ENCODE assay signal across 11 cellular contexts in the genomic region with DNA sequence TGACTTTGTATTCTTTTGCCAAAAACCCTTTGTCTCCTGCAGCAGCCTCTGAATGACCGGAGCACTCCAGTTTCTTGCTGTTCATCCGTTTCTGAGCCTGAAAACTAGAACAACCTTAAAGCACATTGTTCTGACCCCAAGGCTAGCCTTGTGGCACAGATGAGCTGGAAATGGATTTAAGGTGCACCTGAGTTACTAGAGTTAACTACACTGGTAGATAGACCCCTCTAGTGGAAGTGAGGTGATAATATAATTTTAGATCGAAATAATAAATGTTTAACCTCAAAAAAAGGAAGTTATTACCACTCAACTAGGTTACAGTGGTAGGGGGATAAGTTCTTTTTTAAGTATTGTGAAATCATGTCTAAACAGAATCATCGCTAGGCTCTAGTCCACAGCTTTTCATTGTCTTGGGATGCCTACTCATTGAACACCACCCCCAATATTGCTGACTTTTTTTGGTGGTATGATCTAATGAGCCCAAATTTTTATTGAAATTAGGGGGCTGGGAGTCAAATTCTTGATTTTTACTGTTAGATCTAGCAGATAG. TPM values are rescaled to one million over a fixed set of nuclear protein-coding genes. Genes with fewer than 3 reads are reported as not detected.
DNase-seq lines count a peak whose midpoint lies in the region; ATAC-seq, FAIRE-seq and TF ChIP-seq lines count a peak whose summit lies in the region.
"Had no signal": no experiment of that assay in that cellular context is flagged by ENCODE, and none has a peak within 500 bp of the region (broad histone marks: within the 10 kb centered on the region; RNA-seq: fewer than 3 reads in every experiment).

No MANE protein-coding gene starts in this region.

- H3K79me2 ChIP-seq in HepG2 (ENCODE audit: insufficient read depth, low read length): peaks cover 51% of the 10 kb centered on the region
- peaks cover 12% of the 10 kb centered on the region for H3K79me2 ChIP-seq in trophoblast cell (ENCODE audit: control insufficient read depth, insufficient read depth, low read length, poor library complexity)

- H3K4me1 ChIP-seq in cardiac muscle cell (ENCODE audit: low read depth) (peaks cover 26% of the 10 kb centered on the region), breast epithelium (no peaks in the 10 kb centered on the region), HepG2 (ENCODE audit: insufficient read depth, low read length) (peaks cover 37% of the 10 kb centered on the region), upper lobe of right lung (no peaks in the 10 kb centered on the region), trophoblast cell (ENCODE audit: control insufficient read depth in 1 of 2, insufficient read depth in 2 of 2, low read length in 2 of 2) (peaks cover 3 to 7% of the 10 kb centered on the region in 2 experiments)

- no peaks in the 10 kb centered on the region for H3K27me3 ChIP-seq in cardiac muscle cell
- H3K27me3 ChIP-seq in breast epithelium: peaks cover 0 to 55% of the 10 kb centered on the region in 2 donors
- H3K27me3 ChIP-seq in HepG2 (ENCODE audit: control insufficient read depth in 1 of 2, insufficient read depth in 2 of 2, low read length in 2 of 2): no peaks in the 10 kb centered on the region; a peak in 1 of 5 replicates
- no peaks in the 10 kb centered on the region for H3K27me3 ChIP-seq in upper lobe of right lung
- no peaks in the 10 kb centered on the region for H3K27me3 ChIP-seq in trophoblast cell (ENCODE audit: insufficient read depth, low read length)

- no peak overlapping the region for H4K12ac ChIP-seq in trophoblast cell (ENCODE audit: low read depth, low read length)

- H3K23ac ChIP-seq in trophoblast cell (ENCODE audit: low read length): no peak overlapping the region

- H3K4me3 ChIP-seq in cardiac muscle cell: peak overlapping the region; percentile 89
- H3K4me3 ChIP-seq in breast epithelium: no peak overlapping the region
- 0 out of 6 replicates have a peak overlapping the region, but pooled peaks of 1 of the 3 experiments have one; percentile 1 for H3K4me3 ChIP-seq in HepG2 (replicated peaks in 1 of 3; ENCODE audit: insufficient read depth in 1 of 3, low read depth in 2 of 3, low read length in 3 of 3)
- peak overlapping the region; percentile 60 for H3K4me3 ChIP-seq in upper lobe of right lung
- H3K4me3 ChIP-seq in trophoblast cell (ENCODE audit: low read depth, low read length): no peak overlapping the region

- TF ChIP-seq EP300 in HepG2 (IDR thresholded peaks at IDR 0.05; ENCODE audit: low read depth in 2 of 2, low read length in 2 of 2) (no peak), HepG2 (CRISPR knock-in tag; IDR thresholded peaks at IDR 0.05; ENCODE audit: borderline replicate concordance) (no peak)

- H2BK120ac ChIP-seq in trophoblast cell (ENCODE audit: insufficient read depth, low read length, poor library complexity): no peak overlapping the region

- CTCF ChIA-PET in HepG2 (lab: Yijun Ruan, JAX; ENCODE audit: low intra/inter-chr PET ratio, low total read pairs): no interaction called here

- no peak overlapping the region for H3K9ac ChIP-seq in HepG2 (ENCODE audit: insufficient read depth, low read depth, low read length)
- H3K9ac ChIP-seq in trophoblast cell (ENCODE audit: low read length): no peak overlapping the region

- TF ChIP-seq POLR2A in breast epithelium (IDR thresholded peaks at IDR 0.05) (no peak), HepG2 (IDR thresholded peaks at IDR 0.05; ENCODE audit: insufficient read depth in 1 of 2, low read depth in 2 of 2, low read length in 2 of 2) (no peak)

- no peak overlapping the region for H3K14ac ChIP-seq in trophoblast cell (ENCODE audit: low read length)

- H2BK12ac ChIP-seq in trophoblast cell (ENCODE audit: low read length): no peak overlapping the region

- H2AFZ ChIP-seq in HepG2 (ENCODE audit: low read length) (no peak overlapping the region), trophoblast cell (ENCODE audit: insufficient read depth, low read length, poor library complexity) (no peak overlapping the region)

- no peak for FAIRE-seq in HepG2 (lab: Jason Lieb, UNC)

- 0 out of 2 replicates have a peak, but pooled peaks cover 3% of the 10 kb centered on the region for H4K20me1 ChIP-seq in HepG2 (ENCODE audit: insufficient read depth, low read length)

- no peak overlapping the region for H3K18ac ChIP-seq in trophoblast cell (ENCODE audit: low read length)

- H3K4ac ChIP-seq in trophoblast cell (ENCODE audit: low read depth, low read length): no peak overlapping the region

- no peak overlapping the region for H2AK5ac ChIP-seq in trophoblast cell (ENCODE audit: low read length)

- POLR2A ChIA-PET in HepG2 (lab: Yijun Ruan, JAX): no interaction called here

- peaks cover 14% of the 10 kb centered on the region for H3K79me1 ChIP-seq in trophoblast cell (ENCODE audit: low read length)

- H4K91ac ChIP-seq in trophoblast cell (ENCODE audit: low read depth, low read length): no peak overlapping the region

- H3K4me2 ChIP-seq in HepG2 (ENCODE audit: low read depth, low read length): peak overlapping the region; percentile 73
- H3K4me2 ChIP-seq in trophoblast cell (ENCODE audit: low read length): no peak overlapping the region

- intact Hi-C loops in left cardiac atrium (cut with DNase I) (no loop called here), breast epithelium (cut with DNase I; ENCODE audit: low total_unique reads) (no loop called here), HepG2 (cut with micrococcal nuclease; ENCODE audit: unreplicated experiment) (loop anchor here (5.0 kb wide), 2 partner anchors 216 to 391 kb away; no protein-coding TSS in a partner anchor), upper lobe of right lung (cut with DNase I) (no loop called here)

- H3K36me3 ChIP-seq in cardiac muscle cell (no peaks in the 10 kb centered on the region), breast epithelium (no peaks in the 10 kb centered on the region), HepG2 (replicated peaks in 1 of 2; ENCODE audit: control insufficient read depth in 1 of 2, insufficient read depth in 2 of 2, low read length in 2 of 2) (no peaks in the 10 kb centered on the region), upper lobe of right lung (no peaks in the 10 kb centered on the region), trophoblast cell (ENCODE audit: control insufficient read depth in 1 of 2, insufficient read depth in 2 of 2, low read length in 2 of 2) (no peaks in the 10 kb centered on the region)

- WGBS in HepG2 (ENCODE audit: low lambda C conversion rate): 44% methylated on average over 2 of the region's 4 CpGs
- no CpG with 5 or more reads among the region's 4 CpGs for WGBS in trophoblast cell (ENCODE audit: extremely low coverage, insufficient coverage, insufficient read length)

- H2BK5ac ChIP-seq in trophoblast cell (ENCODE audit: low read depth, low read length, poor library complexity): no peak overlapping the region

- peak overlapping the region; percentile 95 for H3K27ac ChIP-seq in cardiac muscle cell
- peak overlapping the region; percentile 11 to 52 for H3K27ac ChIP-seq in breast epithelium
- peak overlapping the region; percentile 33 for H3K27ac ChIP-seq in HepG2 (ENCODE audit: extremely low read length, insufficient read depth, low read length)
- H3K27ac ChIP-seq in upper lobe of right lung: peak overlapping the region; percentile 89
- H3K27ac ChIP-seq in trophoblast cell (ENCODE audit: low read depth, low read length): no peak overlapping the region

- BruUV-seq in HepG2 (replicated peaks; lab: Mats Ljungman, UMichigan): no TSS peak

- H4K8ac ChIP-seq in trophoblast cell (ENCODE audit: low read depth, low read length): no peak overlapping the region

- DNase-seq in cardiac muscle cell (ENCODE audit: low read depth in 1 of 2, low spot score in 1 of 2): no peak
- no peak for DNase-seq in left cardiac atrium
- DNase-seq in breast epithelium (ENCODE audit: low spot score in 2 of 2): no peak
- DNase-seq in HepG2 (ENCODE audit: low spot score): no peak
- no peak for DNase-seq in upper lobe of right lung
- no peak for DNase-seq in trophoblast cell
- DNase-seq in stimulated activated CD8-positive, alpha-beta memory T cell treated with anti-CD3 and anti-CD28 coated beads, Interleukin-4, amount 100 ng/mL, for 48 hours: no peak
- DNase-seq: activated CD8-positive, alpha-beta memory T cell treated with anti-CD3 and anti-CD28 coated beads, Interleukin-2, amount 50 U/mL, for 4 hours; hippocampal formation; NCI-H510A had no signal

- no peaks in the 10 kb centered on the region for H3K9me3 ChIP-seq in cardiac muscle cell (ENCODE audit: low read depth)
- H3K9me3 ChIP-seq in breast epithelium: no peaks in the 10 kb centered on the region
- H3K9me3 ChIP-seq in HepG2 (ENCODE audit: low read length): no peaks in the 10 kb centered on the region
- no peaks in the 10 kb centered on the region for H3K9me3 ChIP-seq in upper lobe of right lung
- no peaks in the 10 kb centered on the region for H3K9me3 ChIP-seq in trophoblast cell (ENCODE audit: insufficient read depth, low read depth, low read length)

- ATAC-seq in left cardiac atrium (no peak), HepG2 (no peak), upper lobe of right lung (no peak), GM19397 (IDR thresholded peaks at IDR 0.05; ENCODE audit: unreplicated experiment) (no peak)

- in situ Hi-C loops in HepG2 (cut with HindIII; ENCODE audit: extremely low pct_ligation_motif_present, low pct_unique_long_range_greater_than_20kb): loop anchor here (5.0 kb wide), 1 partner anchor 231 kb away; no protein-coding TSS in a partner anchor

- peak; percentile 2 for TF ChIP-seq CTCF in cardiac muscle cell (IDR thresholded peaks at IDR 0.05; ENCODE audit: low read depth, low read length)
- no peak for TF ChIP-seq CTCF in breast epithelium (IDR thresholded peaks at IDR 0.05)
- no peak for TF ChIP-seq CTCF in HepG2 (CRISPR knock-in tag; IDR thresholded peaks at IDR 0.05)
- TF ChIP-seq CTCF in upper lobe of right lung (IDR thresholded peaks at IDR 0.05): no peak

- no peak for TF ChIP-seq RAD21 in HepG2 (CRISPR knock-in tag; IDR thresholded peaks at IDR 0.05)

RNA-seq across cellular contexts. Expression of a gene that starts 2.7 kb away (rescaled TPM):
- total RNA-seq in cardiac muscle cell: 114 and 140 TPM in 2 replicates
- 168 and 218 TPM in 2 replicates for polyA plus RNA-seq in cardiac muscle cell
- 10 to 100 TPM; 57.0 to 69.5 TPM for total RNA-seq in left cardiac atrium
- total RNA-seq in breast epithelium: 10 to 100 TPM; 64.6 to 79.5 (median 69.4) TPM
- total RNA-seq in HepG2 (2016; rRNA removed; fragmentation: Illumina TruSeq; extraction: Trizol): 99.9 and 173 TPM in 2 replicates
- 4.8 and 5.6 TPM in 2 replicates for total RNA-seq in HepG2 (2016; cell fraction: cytosol; rRNA removed; fragmentation: Illumina TruSeq; extraction: Trizol; ENCODE audit: low read depth)
- total RNA-seq in HepG2 (2016; cell fraction: insoluble cytoplasmic fraction; rRNA removed; fragmentation: Illumina TruSeq; extraction: Trizol): 104 and 176 TPM in 2 replicates
- 15.0 and 17.4 TPM in 2 replicates for total RNA-seq in HepG2 (2016; cell fraction: membrane; rRNA removed; fragmentation: Illumina TruSeq; extraction: Trizol)
- 46.5 and 49.1 TPM in 2 replicates for total RNA-seq in HepG2 (2016; cell fraction: nucleus; rRNA removed; fragmentation: Illumina TruSeq; extraction: Trizol)
- 50.0 and 55.7 TPM in 2 replicates for polyA plus RNA-seq in HepG2 (2011; rRNA removed)
- polyA plus RNA-seq in HepG2 (2011; cell fraction: cytosol; rRNA removed): 23.3 and 39.0 TPM in 2 replicates
- 10.3 and 17.8 TPM in 2 replicates for polyA plus RNA-seq in HepG2 (2011; cell fraction: nucleus; rRNA removed)
- 55.0 and 66.5 TPM in 2 replicates for polyA plus RNA-seq in HepG2 (2012)
- 2.5 and 2.8 TPM in 2 replicates for polyA plus RNA-seq in HepG2 (2016; cell fraction: cytosol; fragmentation: Illumina TruSeq; extraction: Trizol; ENCODE audit: low read depth)
- 119 and 132 TPM in 2 replicates for polyA plus RNA-seq in HepG2 (2016; cell fraction: insoluble cytoplasmic fraction; fragmentation: Illumina TruSeq; extraction: Trizol; ENCODE audit: low read depth)
- 7.7 and 8.4 TPM in 2 replicates for polyA plus RNA-seq in HepG2 (2016; cell fraction: membrane; fragmentation: Illumina TruSeq; extraction: Trizol; ENCODE audit: low read depth)
- polyA plus RNA-seq in HepG2 (2016; cell fraction: nucleus; fragmentation: Illumina TruSeq; extraction: Trizol; ENCODE audit: insufficient read depth, low read depth): 41.1 and 45.9 TPM in 2 replicates
- 16.8 and 41.4 TPM in 2 replicates for polyA minus RNA-seq in HepG2 (2011; rRNA and poly(A)+ RNA removed; ENCODE audit: low replicate concordance)
- polyA minus RNA-seq in HepG2 (2011; cell fraction: cytosol; rRNA and poly(A)+ RNA removed): 60.9 and 101 TPM in 2 replicates
- 18.5 and 30.6 TPM in 2 replicates for polyA minus RNA-seq in HepG2 (2011; cell fraction: nucleus; rRNA and poly(A)+ RNA removed)
- total RNA-seq in upper lobe of right lung: 212 TPM
- 140 and 145 TPM in 2 replicates for polyA plus RNA-seq in trophoblast cell (2013)

Comparison
In these comparisons a context has a peak if more than half of its experiments do, and no peak if none do; other contexts are left out.
1. H3K4me3 ChIP-seq: peak in cardiac muscle cell (single experiment) and upper lobe of right lung (single experiment); none in breast epithelium (0 of 3) and trophoblast cell (single experiment).